9 cellular contexts compared by ENCODE assay signal in genomic region chr2:47486858-47487497, GRCh38.
DNase-seq lines count a peak whose midpoint lies in the region; ATAC-seq and TF ChIP-seq lines count a peak whose summit lies in the region.
"Had no signal": no experiment of that assay in that cellular context is flagged by ENCODE, and none has a peak within 500 bp of the region (broad histone marks: within the 10 kb centered on the region; RNA-seq: fewer than 3 reads in every experiment).

No MANE protein-coding gene starts in this region.

- H3K4me1 ChIP-seq in CD4-positive, alpha-beta memory T cell (ENCODE audit: insufficient read depth, low read length) = peaks cover 4% of the 10 kb centered on the region

- peak; percentile 95 for ATAC-seq in GM21529 (IDR thresholded peaks at IDR 0.05; ENCODE audit: unreplicated experiment)
- no peak for ATAC-seq in GM19023 (IDR thresholded peaks at IDR 0.05; ENCODE audit: unreplicated experiment)

- H3K27ac ChIP-seq in CD4-positive, alpha-beta memory T cell (ENCODE audit: low read depth, low read length) = no peak overlapping the region
- H3K27ac ChIP-seq in RWPE1 = no peak overlapping the region

- no peaks in the 10 kb centered on the region for H3K27me3 ChIP-seq in CD4-positive, alpha-beta memory T cell (ENCODE audit: insufficient read depth, low read length)

- no peak overlapping the region for H3K4me3 ChIP-seq in GM12864 (ENCODE audit: low read depth, low read length)
- H3K4me3 ChIP-seq in CD4-positive, alpha-beta memory T cell (ENCODE audit: low read length in 2 of 2) = no peak overlapping the region

- POLR2A ChIA-PET in CD4-positive, alpha-beta memory T cell (lab: Charles Lee; ENCODE audit: partially characterized antibody) = no interaction called here
- POLR2A ChIA-PET in RWPE1 (lab: Yijun Ruan, JAX; ENCODE audit: low non-redundant PET) = no interaction called here

- no peaks in the 10 kb centered on the region for H3K27me3 Mint-ChIP-seq in CD4-positive, alpha-beta memory T cell

- intact Hi-C loops in CD4-positive, alpha-beta memory T cell (cut with micrococcal nuclease) = no loop called here

- no peak overlapping the region for H3K4me3 Mint-ChIP-seq in CD4-positive, alpha-beta memory T cell
- H3K4me3 Mint-ChIP-seq: activated T-cell treated with anti-CD3 and anti-CD28 coated beads, Interleukin-2, amount 50 U/mL, for 4 hours had no signal

- peaks cover 15 to 28% of the 10 kb centered on the region in 2 donors for H3K36me3 Mint-ChIP-seq in CD4-positive, alpha-beta memory T cell

- H3K9me3 Mint-ChIP-seq in CD4-positive, alpha-beta memory T cell = no peaks in the 10 kb centered on the region
- H3K9me3 Mint-ChIP-seq: activated T-cell treated with anti-CD3 and anti-CD28 coated beads, Interleukin-2, amount 50 U/mL, for 4 hours had no signal

- no peaks in the 10 kb centered on the region for H3K9me3 ChIP-seq in CD4-positive, alpha-beta memory T cell (ENCODE audit: control insufficient read depth in 1 of 2, low read length in 2 of 2)

- DNase-seq in GM12864 (ENCODE audit: low read depth) (peak; percentile 57), MV-4-11 (lab: John Stamatoyannopoulos, UW) (peak; percentile 96), fibroblast of peridontal ligament (ENCODE audit: extremely low read depth) (peak; percentile 55), RWPE1 (ENCODE audit: low spot score) (no peak), HuH-7 (ENCODE audit: low spot score) (no peak)
- DNase-seq in CD4-positive, alpha-beta memory T cell = no peak
- DNase-seq: activated T-cell treated with anti-CD3 and anti-CD28 coated beads, Interleukin-2, amount 50 U/mL, for 4 hours had no signal

- peak overlapping the region in 2 of 7 donors; percentile 23 to 36 for H3K27ac Mint-ChIP-seq in CD4-positive, alpha-beta memory T cell

- TF ChIP-seq CTCF in GM12864 (IDR thresholded peaks at IDR 0.05; ENCODE audit: low read depth, low read length, missing control alignments) (no peak), RWPE1 (conservative IDR thresholded peaks at IDR 0.05; ENCODE audit: low read depth) (no peak)

- peaks cover 8% of the 10 kb centered on the region for H3K36me3 ChIP-seq in CD4-positive, alpha-beta memory T cell (ENCODE audit: insufficient read depth, low read length)

- CTCF ChIA-PET in CD4-positive, alpha-beta memory T cell (lab: Charles Lee; ENCODE audit: partially characterized antibody) = interaction anchor here (0.9 kb wide), 1 partner anchor 152 kb away, joined by 3 read pairs; no protein-coding TSS in a partner anchor
- CTCF ChIA-PET in RWPE1 (lab: Yijun Ruan, JAX) = interaction anchor here (1.3 kb wide), 1 partner anchor 281 kb away, joined by 5 read pairs; no protein-coding TSS in a partner anchor

- H3K4me1 Mint-ChIP-seq in CD4-positive, alpha-beta memory T cell = peaks cover 8 to 9% (median 8%) of the 10 kb centered on the region in 4 donors

Comparison
In these comparisons a context has a peak if more than half of its experiments do, and no peak if none do; other contexts are left out.
1. DNase-seq: peak in GM12864 (single experiment), MV-4-11 (single experiment) and fibroblast of peridontal ligament (single experiment); none in CD4-positive, alpha-beta memory T cell (0 of 5), RWPE1 (single experiment) and HuH-7 (single experiment).